In genomic region chrX:48677456-48678030, GRCh38 we compare ENCODE assay signal across 2 cellular contexts.
TF ChIP-seq lines count a peak whose summit lies in the region.

No MANE protein-coding gene starts in this region.

TF ChIP-seq in A549, 52 proteins besides CTCF, POLR2A, EP300 and RAD21:
- TF ChIP-seq, protein P1, sequence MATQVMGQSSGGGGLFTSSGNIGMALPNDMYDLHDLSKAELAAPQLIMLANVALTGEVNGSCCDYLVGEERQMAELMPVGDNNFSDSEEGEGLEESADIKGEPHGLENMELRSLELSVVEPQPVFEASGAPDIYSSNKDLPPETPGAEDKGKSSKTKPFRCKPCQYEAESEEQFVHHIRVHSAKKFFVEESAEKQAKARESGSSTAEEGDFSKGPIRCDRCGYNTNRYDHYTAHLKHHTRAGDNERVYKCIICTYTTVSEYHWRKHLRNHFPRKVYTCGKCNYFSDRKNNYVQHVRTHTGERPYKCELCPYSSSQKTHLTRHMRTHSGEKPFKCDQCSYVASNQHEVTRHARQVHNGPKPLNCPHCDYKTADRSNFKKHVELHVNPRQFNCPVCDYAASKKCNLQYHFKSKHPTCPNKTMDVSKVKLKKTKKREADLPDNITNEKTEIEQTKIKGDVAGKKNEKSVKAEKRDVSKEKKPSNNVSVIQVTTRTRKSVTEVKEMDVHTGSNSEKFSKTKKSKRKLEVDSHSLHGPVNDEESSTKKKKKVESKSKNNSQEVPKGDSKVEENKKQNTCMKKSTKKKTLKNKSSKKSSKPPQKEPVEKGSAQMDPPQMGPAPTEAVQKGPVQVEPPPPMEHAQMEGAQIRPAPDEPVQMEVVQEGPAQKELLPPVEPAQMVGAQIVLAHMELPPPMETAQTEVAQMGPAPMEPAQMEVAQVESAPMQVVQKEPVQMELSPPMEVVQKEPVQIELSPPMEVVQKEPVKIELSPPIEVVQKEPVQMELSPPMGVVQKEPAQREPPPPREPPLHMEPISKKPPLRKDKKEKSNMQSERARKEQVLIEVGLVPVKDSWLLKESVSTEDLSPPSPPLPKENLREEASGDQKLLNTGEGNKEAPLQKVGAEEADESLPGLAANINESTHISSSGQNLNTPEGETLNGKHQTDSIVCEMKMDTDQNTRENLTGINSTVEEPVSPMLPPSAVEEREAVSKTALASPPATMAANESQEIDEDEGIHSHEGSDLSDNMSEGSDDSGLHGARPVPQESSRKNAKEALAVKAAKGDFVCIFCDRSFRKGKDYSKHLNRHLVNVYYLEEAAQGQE (IDR thresholded peaks at IDR 0.05) = no peak
- TF ChIP-seq HEYL (CRISPR knock-in tag; IDR thresholded peaks at IDR 0.05) (no peak), ZSCAN20 (CRISPR knock-in tag; IDR thresholded peaks at IDR 0.05) (no peak), KDM5A (IDR thresholded peaks at IDR 0.05) (no peak), MAZ (IDR thresholded peaks at IDR 0.05; ENCODE audit: borderline replicate concordance, low read depth, low read length) (no peak), ATOH8 (CRISPR knock-in tag; IDR thresholded peaks at IDR 0.05; ENCODE audit: low read depth) (no peak), CBX8 (IDR thresholded peaks at IDR 0.05) (no peak), NPAS2 (CRISPR knock-in tag; IDR thresholded peaks at IDR 0.05; ENCODE audit: borderline replicate concordance) (no peak), ZNF302 (CRISPR knock-in tag; IDR thresholded peaks at IDR 0.05) (no peak), EHF (CRISPR knock-in tag; IDR thresholded peaks at IDR 0.05) (no peak), GATA3 (IDR thresholded peaks at IDR 0.05; ENCODE audit: borderline replicate concordance) (no peak), HOXB5 (CRISPR knock-in tag; IDR thresholded peaks at IDR 0.05) (no peak), RCOR1 (IDR thresholded peaks at IDR 0.05; ENCODE audit: low read depth, low read length) (no peak)

TF ChIP-seq in GM12878, 131 proteins besides CTCF, POLR2A, EP300 and RAD21:
- TF ChIP-seq HDAC6 (IDR thresholded peaks at IDR 0.05; ENCODE audit: unreplicated experiment) (no peak), ASH2L (IDR thresholded peaks at IDR 0.05; ENCODE audit: borderline replicate concordance, low read depth) (no peak), ETV6 (conservative IDR thresholded peaks at IDR 0.05 in 1 of 2, IDR thresholded peaks at IDR 0.05 in 1 of 2; ENCODE audit: borderline replicate concordance in 1 of 2, low read depth in 1 of 2) (no peak), ESRRA (IDR thresholded peaks at IDR 0.05; ENCODE audit: low read length) (no peak), NFXL1 (IDR thresholded peaks at IDR 0.05; ENCODE audit: borderline replicate concordance) (no peak), RAD51 (IDR thresholded peaks at IDR 0.05) (no peak), ATF7 (IDR thresholded peaks at IDR 0.05; ENCODE audit: low read depth) (no peak), BACH1 (IDR thresholded peaks at IDR 0.05; ENCODE audit: borderline replicate concordance) (no peak), ZNF207 (IDR thresholded peaks at IDR 0.05; ENCODE audit: borderline replicate concordance) (no peak), TARDBP (IDR thresholded peaks at IDR 0.05; ENCODE audit: borderline replicate concordance) (no peak), ZBTB33 (IDR thresholded peaks at IDR 0.05) (no peak), NFIC (IDR thresholded peaks at IDR 0.05; ENCODE audit: low read depth, low read length) (no peak), POLR2AphosphoS5 (IDR thresholded peaks at IDR 0.05; ENCODE audit: low read length) (no peak), SMARCA5 (IDR thresholded peaks at IDR 0.05) (no peak)
- TF ChIP-seq, protein P2, sequence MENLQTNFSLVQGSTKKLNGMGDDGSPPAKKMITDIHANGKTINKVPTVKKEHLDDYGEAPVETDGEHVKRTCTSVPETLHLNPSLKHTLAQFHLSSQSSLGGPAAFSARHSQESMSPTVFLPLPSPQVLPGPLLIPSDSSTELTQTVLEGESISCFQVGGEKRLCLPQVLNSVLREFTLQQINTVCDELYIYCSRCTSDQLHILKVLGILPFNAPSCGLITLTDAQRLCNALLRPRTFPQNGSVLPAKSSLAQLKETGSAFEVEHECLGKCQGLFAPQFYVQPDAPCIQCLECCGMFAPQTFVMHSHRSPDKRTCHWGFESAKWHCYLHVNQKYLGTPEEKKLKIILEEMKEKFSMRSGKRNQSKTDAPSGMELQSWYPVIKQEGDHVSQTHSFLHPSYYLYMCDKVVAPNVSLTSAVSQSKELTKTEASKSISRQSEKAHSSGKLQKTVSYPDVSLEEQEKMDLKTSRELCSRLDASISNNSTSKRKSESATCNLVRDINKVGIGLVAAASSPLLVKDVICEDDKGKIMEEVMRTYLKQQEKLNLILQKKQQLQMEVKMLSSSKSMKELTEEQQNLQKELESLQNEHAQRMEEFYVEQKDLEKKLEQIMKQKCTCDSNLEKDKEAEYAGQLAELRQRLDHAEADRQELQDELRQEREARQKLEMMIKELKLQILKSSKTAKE (IDR thresholded peaks at IDR 0.05; ENCODE audit: low read depth, poor library complexity, severe bottlenecking) = no peak
- TF ChIP-seq, protein P3, sequence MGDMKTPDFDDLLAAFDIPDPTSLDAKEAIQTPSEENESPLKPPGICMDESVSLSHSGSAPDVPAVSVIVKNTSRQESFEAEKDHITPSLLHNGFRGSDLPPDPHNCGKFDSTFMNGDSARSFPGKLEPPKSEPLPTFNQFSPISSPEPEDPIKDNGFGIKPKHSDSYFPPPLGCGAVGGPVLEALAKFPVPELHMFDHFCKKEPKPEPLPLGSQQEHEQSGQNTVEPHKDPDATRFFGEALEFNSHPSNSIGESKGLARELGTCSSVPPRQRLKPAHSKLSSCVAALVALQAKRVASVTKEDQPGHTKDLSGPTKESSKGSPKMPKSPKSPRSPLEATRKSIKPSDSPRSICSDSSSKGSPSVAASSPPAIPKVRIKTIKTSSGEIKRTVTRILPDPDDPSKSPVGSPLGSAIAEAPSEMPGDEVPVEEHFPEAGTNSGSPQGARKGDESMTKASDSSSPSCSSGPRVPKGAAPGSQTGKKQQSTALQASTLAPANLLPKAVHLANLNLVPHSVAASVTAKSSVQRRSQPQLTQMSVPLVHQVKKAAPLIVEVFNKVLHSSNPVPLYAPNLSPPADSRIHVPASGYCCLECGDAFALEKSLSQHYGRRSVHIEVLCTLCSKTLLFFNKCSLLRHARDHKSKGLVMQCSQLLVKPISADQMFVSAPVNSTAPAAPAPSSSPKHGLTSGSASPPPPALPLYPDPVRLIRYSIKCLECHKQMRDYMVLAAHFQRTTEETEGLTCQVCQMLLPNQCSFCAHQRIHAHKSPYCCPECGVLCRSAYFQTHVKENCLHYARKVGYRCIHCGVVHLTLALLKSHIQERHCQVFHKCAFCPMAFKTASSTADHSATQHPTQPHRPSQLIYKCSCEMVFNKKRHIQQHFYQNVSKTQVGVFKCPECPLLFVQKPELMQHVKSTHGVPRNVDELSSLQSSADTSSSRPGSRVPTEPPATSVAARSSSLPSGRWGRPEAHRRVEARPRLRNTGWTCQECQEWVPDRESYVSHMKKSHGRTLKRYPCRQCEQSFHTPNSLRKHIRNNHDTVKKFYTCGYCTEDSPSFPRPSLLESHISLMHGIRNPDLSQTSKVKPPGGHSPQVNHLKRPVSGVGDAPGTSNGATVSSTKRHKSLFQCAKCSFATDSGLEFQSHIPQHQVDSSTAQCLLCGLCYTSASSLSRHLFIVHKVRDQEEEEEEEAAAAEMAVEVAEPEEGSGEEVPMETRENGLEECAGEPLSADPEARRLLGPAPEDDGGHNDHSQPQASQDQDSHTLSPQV (IDR thresholded peaks at IDR 0.05) = no peak
- TF ChIP-seq, protein P4, sequence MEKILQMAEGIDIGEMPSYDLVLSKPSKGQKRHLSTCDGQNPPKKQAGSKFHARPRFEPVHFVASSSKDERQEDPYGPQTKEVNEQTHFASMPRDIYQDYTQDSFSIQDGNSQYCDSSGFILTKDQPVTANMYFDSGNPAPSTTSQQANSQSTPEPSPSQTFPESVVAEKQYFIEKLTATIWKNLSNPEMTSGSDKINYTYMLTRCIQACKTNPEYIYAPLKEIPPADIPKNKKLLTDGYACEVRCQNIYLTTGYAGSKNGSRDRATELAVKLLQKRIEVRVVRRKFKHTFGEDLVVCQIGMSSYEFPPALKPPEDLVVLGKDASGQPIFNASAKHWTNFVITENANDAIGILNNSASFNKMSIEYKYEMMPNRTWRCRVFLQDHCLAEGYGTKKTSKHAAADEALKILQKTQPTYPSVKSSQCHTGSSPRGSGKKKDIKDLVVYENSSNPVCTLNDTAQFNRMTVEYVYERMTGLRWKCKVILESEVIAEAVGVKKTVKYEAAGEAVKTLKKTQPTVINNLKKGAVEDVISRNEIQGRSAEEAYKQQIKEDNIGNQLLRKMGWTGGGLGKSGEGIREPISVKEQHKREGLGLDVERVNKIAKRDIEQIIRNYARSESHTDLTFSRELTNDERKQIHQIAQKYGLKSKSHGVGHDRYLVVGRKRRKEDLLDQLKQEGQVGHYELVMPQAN (conservative IDR thresholded peaks at IDR 0.05) = no peak
- TF ChIP-seq, protein P5, sequence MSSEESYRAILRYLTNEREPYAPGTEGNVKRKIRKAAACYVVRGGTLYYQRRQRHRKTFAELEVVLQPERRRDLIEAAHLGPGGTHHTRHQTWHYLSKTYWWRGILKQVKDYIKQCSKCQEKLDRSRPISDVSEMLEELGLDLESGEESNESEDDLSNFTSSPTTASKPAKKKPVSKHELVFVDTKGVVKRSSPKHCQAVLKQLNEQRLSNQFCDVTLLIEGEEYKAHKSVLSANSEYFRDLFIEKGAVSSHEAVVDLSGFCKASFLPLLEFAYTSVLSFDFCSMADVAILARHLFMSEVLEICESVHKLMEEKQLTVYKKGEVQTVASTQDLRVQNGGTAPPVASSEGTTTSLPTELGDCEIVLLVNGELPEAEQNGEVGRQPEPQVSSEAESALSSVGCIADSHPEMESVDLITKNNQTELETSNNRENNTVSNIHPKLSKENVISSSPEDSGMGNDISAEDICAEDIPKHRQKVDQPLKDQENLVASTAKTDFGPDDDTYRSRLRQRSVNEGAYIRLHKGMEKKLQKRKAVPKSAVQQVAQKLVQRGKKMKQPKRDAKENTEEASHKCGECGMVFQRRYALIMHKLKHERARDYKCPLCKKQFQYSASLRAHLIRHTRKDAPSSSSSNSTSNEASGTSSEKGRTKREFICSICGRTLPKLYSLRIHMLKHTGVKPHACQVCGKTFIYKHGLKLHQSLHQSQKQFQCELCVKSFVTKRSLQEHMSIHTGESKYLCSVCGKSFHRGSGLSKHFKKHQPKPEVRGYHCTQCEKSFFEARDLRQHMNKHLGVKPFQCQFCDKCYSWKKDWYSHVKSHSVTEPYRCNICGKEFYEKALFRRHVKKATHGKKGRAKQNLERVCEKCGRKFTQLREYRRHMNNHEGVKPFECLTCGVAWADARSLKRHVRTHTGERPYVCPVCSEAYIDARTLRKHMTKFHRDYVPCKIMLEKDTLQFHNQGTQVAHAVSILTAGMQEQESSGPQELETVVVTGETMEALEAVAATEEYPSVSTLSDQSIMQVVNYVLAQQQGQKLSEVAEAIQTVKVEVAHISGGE (CRISPR knock-in tag; IDR thresholded peaks at IDR 0.05) = no peak
TF ChIP-seq in GM12878: peak in this region for 0.
